In genomic region chr6:30614843-30615218, GRCh38 we compare ENCODE assay signal across 1 cellular context.
TF ChIP-seq lines count a peak whose summit lies in the region.

No MANE protein-coding gene starts in this region.

TF ChIP-seq in HepG2, 621 proteins besides CTCF, POLR2A, EP300 and RAD21 (continued from another document and continues in another):
- TF ChIP-seq TFDP2 (CRISPR knock-in tag; IDR thresholded peaks at IDR 0.05), result no peak
- 0 out of 2 replicates have a peak, but pooled peaks have one; percentile 2 for TF ChIP-seq GMEB2 (CRISPR knock-in tag; IDR thresholded peaks at IDR 0.05; ENCODE audit: low read depth)
- TF ChIP-seq ZSCAN29 (CRISPR knock-in tag; conservative IDR thresholded peaks at IDR 0.05), result no peak
- no peak for TF ChIP-seq SIN3B (IDR thresholded peaks at IDR 0.05; ENCODE audit: low read length)
- no peak for TF ChIP-seq MAFG (CRISPR knock-in tag; IDR thresholded peaks at IDR 0.05)
- 0 out of 2 replicates have a peak, but pooled peaks have one; percentile 72 for TF ChIP-seq ZNF772 (CRISPR knock-in tag; IDR thresholded peaks at IDR 0.05)
- TF ChIP-seq ZNF44 (CRISPR knock-in tag; IDR thresholded peaks at IDR 0.05), result no peak
- no peak for TF ChIP-seq ZNF792 (CRISPR knock-in tag; IDR thresholded peaks at IDR 0.05)
- no peak; the same call in 1 of the 2 replicates for TF ChIP-seq ZNF350 (CRISPR knock-in tag; IDR thresholded peaks at IDR 0.05; ENCODE audit: borderline replicate concordance, low read depth)
- TF ChIP-seq CREB1 (IDR thresholded peaks at IDR 0.05), result no peak
- no peak for TF ChIP-seq CREB1 (CRISPR knock-in tag; IDR thresholded peaks at IDR 0.05)
- 0 out of 2 replicates have a peak, but pooled peaks have one; percentile 13 for TF ChIP-seq AHR (CRISPR knock-in tag; IDR thresholded peaks at IDR 0.05)
- no peak for TF ChIP-seq CCDC6 (CRISPR knock-in tag; IDR thresholded peaks at IDR 0.05)
- peak; percentile 10; the same call in 1 of the 2 replicates for TF ChIP-seq AFF4 (CRISPR knock-in tag; IDR thresholded peaks at IDR 0.05)
- no peak for TF ChIP-seq NAIF1 (CRISPR knock-in tag; IDR thresholded peaks at IDR 0.05; ENCODE audit: borderline replicate concordance)
- TF ChIP-seq ZMAT3 (CRISPR knock-in tag; conservative IDR thresholded peaks at IDR 0.05), result no peak
- TF ChIP-seq DRAP1 (CRISPR knock-in tag; IDR thresholded peaks at IDR 0.05), result peak; percentile 93
- TF ChIP-seq JARID2 (CRISPR knock-in tag; IDR thresholded peaks at IDR 0.05; ENCODE audit: insufficient replicate concordance), result no peak
- TF ChIP-seq FOXP1 (IDR thresholded peaks at IDR 0.05), result no peak
- no peak for TF ChIP-seq FOXP1 (CRISPR knock-in tag; IDR thresholded peaks at IDR 0.05)
- peak; percentile 72; the same call in 1 of the 2 replicates for TF ChIP-seq KDM2A (CRISPR knock-in tag; IDR thresholded peaks at IDR 0.05; ENCODE audit: borderline replicate concordance, low read depth)
- no peak for TF ChIP-seq ZNF576 (CRISPR knock-in tag; IDR thresholded peaks at IDR 0.05)
- TF ChIP-seq ZFP41 (CRISPR knock-in tag; IDR thresholded peaks at IDR 0.05; ENCODE audit: borderline replicate concordance), result no peak
- TF ChIP-seq ONECUT2 (CRISPR knock-in tag; IDR thresholded peaks at IDR 0.05), result no peak
- TF ChIP-seq ZKSCAN8 (CRISPR knock-in tag; IDR thresholded peaks at IDR 0.05; ENCODE audit: borderline replicate concordance), result no peak; the same call in 1 of the 2 replicates
- no peak; the same call in 1 of the 2 replicates for TF ChIP-seq PRMT3 (CRISPR knock-in tag; IDR thresholded peaks at IDR 0.05; ENCODE audit: borderline replicate concordance, low read depth)
- no peak for TF ChIP-seq PRDM4 (CRISPR knock-in tag; IDR thresholded peaks at IDR 0.05; ENCODE audit: borderline replicate concordance)
- 0 out of 2 replicates have a peak, but pooled peaks have one; percentile 10 for TF ChIP-seq NFIC (IDR thresholded peaks at IDR 0.05; ENCODE audit: low read length)
- TF ChIP-seq NCOR1 (IDR thresholded peaks at IDR 0.05; ENCODE audit: borderline replicate concordance, low read length), result peak; percentile 68; the same call in 1 of the 2 replicates
- TF ChIP-seq RBM22 (optimal IDR thresholded peaks at IDR 0.05; ENCODE audit: low read length), result no peak
- TF ChIP-seq ZNF432 (CRISPR knock-in tag; IDR thresholded peaks at IDR 0.05; ENCODE audit: borderline replicate concordance), result no peak
- TF ChIP-seq TAF1 (CRISPR knock-in tag; IDR thresholded peaks at IDR 0.05), result peak; percentile 68; the same call in 1 of the 2 replicates
- TF ChIP-seq MLXIP (CRISPR knock-in tag; IDR thresholded peaks at IDR 0.05; ENCODE audit: borderline replicate concordance), result peak; percentile 32; the same call in 1 of the 2 replicates
- no peak for TF ChIP-seq ISX (CRISPR knock-in tag; conservative IDR thresholded peaks at IDR 0.05)
- no peak for TF ChIP-seq CREM (IDR thresholded peaks at IDR 0.05)
- no peak for TF ChIP-seq CREM (CRISPR knock-in tag; IDR thresholded peaks at IDR 0.05)
- no peak for TF ChIP-seq ZNF530 (CRISPR knock-in tag; IDR thresholded peaks at IDR 0.05; ENCODE audit: low read depth)
- no peak for TF ChIP-seq TCF12 (IDR thresholded peaks at IDR 0.05)
- peak; percentile 20; the same call in 1 of the 2 replicates for TF ChIP-seq TCF12 (CRISPR knock-in tag; IDR thresholded peaks at IDR 0.05)
- TF ChIP-seq ZNF790 (CRISPR knock-in tag; IDR thresholded peaks at IDR 0.05; ENCODE audit: borderline replicate concordance), result no peak
- 0 out of 2 replicates have a peak, but pooled peaks have one; percentile 23 for TF ChIP-seq MIXL1 (CRISPR knock-in tag; IDR thresholded peaks at IDR 0.05)
- TF ChIP-seq CEBPB (IDR thresholded peaks at IDR 0.05; ENCODE audit: borderline replicate concordance, low read depth, low read length), result peak; percentile 91
- TF ChIP-seq TERF1 (CRISPR knock-in tag; IDR thresholded peaks at IDR 0.05), result no peak
- no peak for TF ChIP-seq ZNF296 (CRISPR knock-in tag; conservative IDR thresholded peaks at IDR 0.05)
- TF ChIP-seq ZGPAT (CRISPR knock-in tag; IDR thresholded peaks at IDR 0.05), result peak; percentile 85; the same call in 1 of the 2 replicates
- TF ChIP-seq ZNF703 (CRISPR knock-in tag; IDR thresholded peaks at IDR 0.05; ENCODE audit: borderline replicate concordance), result no peak
- 0 out of 2 replicates have a peak, but pooled peaks have one; percentile 41 for TF ChIP-seq RFX5 (IDR thresholded peaks at IDR 0.05; ENCODE audit: low read depth, low read length)
- TF ChIP-seq NCOA5 (CRISPR knock-in tag; IDR thresholded peaks at IDR 0.05), result no peak
- no peak; the same call in 1 of the 2 replicates for TF ChIP-seq SAFB2 (CRISPR knock-in tag; IDR thresholded peaks at IDR 0.05; ENCODE audit: borderline replicate concordance, low read depth)
- TF ChIP-seq ZNF670 (CRISPR knock-in tag; IDR thresholded peaks at IDR 0.05; ENCODE audit: borderline replicate concordance), result 0 out of 2 replicates have a peak, but pooled peaks have one; percentile 31
- TF ChIP-seq ZNF550 (CRISPR knock-in tag; IDR thresholded peaks at IDR 0.05; ENCODE audit: borderline replicate concordance), result no peak
- no peak for TF ChIP-seq NR2F6 (IDR thresholded peaks at IDR 0.05)
- TF ChIP-seq NR2F6 (CRISPR knock-in tag; IDR thresholded peaks at IDR 0.05), result peak; percentile 24; the same call in 1 of the 2 replicates
